Comparison of ENCODE assay signal across 22 cellular contexts in the genomic region with DNA sequence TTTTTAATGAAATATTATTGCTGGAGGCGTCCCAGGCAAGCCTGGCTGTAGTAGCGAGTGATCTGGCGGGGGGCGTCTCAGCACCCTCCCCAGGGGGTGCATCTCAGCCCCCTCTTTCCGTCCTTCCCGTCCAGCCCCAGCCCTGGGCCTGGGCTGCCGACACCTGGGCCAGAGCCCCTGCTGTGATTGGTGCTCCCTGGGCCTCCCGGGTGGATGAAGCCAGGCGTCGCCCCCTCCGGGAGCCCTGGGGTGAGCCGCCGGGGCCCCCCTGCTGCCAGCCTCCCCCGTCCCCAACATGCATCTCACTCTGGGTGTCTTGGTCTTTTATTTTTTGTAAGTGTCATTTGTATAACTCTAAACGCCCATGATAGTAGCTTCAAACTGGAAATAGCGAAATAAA. TPM values are rescaled to one million over a fixed set of nuclear protein-coding genes. Genes with fewer than 3 reads are reported as not detected.
DNase-seq lines count a peak whose midpoint lies in the region; ATAC-seq, FAIRE-seq and TF ChIP-seq lines count a peak whose summit lies in the region.
"Had no signal": no experiment of that assay in that cellular context is flagged by ENCODE, and none has a peak within 500 bp of the region (broad histone marks: within the 10 kb centered on the region; RNA-seq: fewer than 3 reads in every experiment).

No MANE protein-coding gene starts in this region.

- FAIRE-seq in GM12878 (lab: Jason Lieb, UNC) (no peak), H54 (lab: Jason Lieb, UNC) (no peak)

- no peak for DNase-seq in Caco-2
- no peak for DNase-seq in HCT116 (ENCODE audit: low read depth, low spot score)
- DNase-seq in GM12878 (ENCODE audit: low read depth, low spot score), result no peak
- peak; percentile 30 for DNase-seq in osteoblast (ENCODE audit: insufficient read length, low spot score, missing footprints)
- DNase-seq in midbrain (lab: John Stamatoyannopoulos, UW), result no peak
- no peak for DNase-seq in H54 (ENCODE audit: insufficient read length, low spot score)
- no peak for DNase-seq in DMS153 treated with DMSO at 0.1 percent for 48 hours (lab: John Stamatoyannopoulos, UW; ENCODE audit: unreplicated experiment)
- DNase-seq: BE2C; Calu3; CD8-positive, alpha-beta memory T cell; DND-41; HCEC 1CT; KBM-7; MG63; NCI-H1105 treated with DMSO at 0.1 percent for 48 hours; NCI-H2029; NCI-H2227 treated with DMSO at 0.1 percent for 48 hours; NCI-H526 treated with DMSO at 0.1 percent for 48 hours; Peyer's patch; T-helper 17 cell had no signal

- ATAC-seq in HCT116, result no peak
- no peak for ATAC-seq in GM12878
- ATAC-seq: T-helper 17 cell had no signal

- no peaks in the 10 kb centered on the region for H3K9me2 ChIP-seq in HCT116 (ENCODE audit: insufficient read depth)

- RAD21 ChIA-PET in HCT116 (lab: Charles Lee; ENCODE audit: low non-redundant PET in 1 of 2, low total read pairs in 2 of 2, uncharacterized antibody in 2 of 2, unreplicated experiment in 2 of 2) (no interaction called here), GM12878 (lab: Charles Lee; ENCODE audit: unreplicated experiment) (interaction anchor here (0.7 kb wide), 1 partner anchor 20 kb away, joined by 3 read pairs; no protein-coding TSS in a partner anchor)

- H3K9ac ChIP-seq in HCT116 (ENCODE audit: low read length) (no peak overlapping the region), GM12878 (ENCODE audit: control insufficient read depth, insufficient read depth, low read length) (no peak overlapping the region)

- SMC1A ChIA-PET in GM12878 (lab: Charles Lee; ENCODE audit: uncharacterized antibody, unreplicated experiment), result no interaction called here

- no peaks in the 10 kb centered on the region for H3K9me3 Mint-ChIP-seq in Caco-2 (ENCODE audit: unreplicated experiment)
- H3K9me3 Mint-ChIP-seq: GM23338 had no signal

- CTCF ChIA-PET in Caco-2 (lab: Charles Lee) (interaction anchor here (0.6 kb wide), 1 partner anchor 113 kb away, joined by 3 read pairs; no protein-coding TSS in a partner anchor), HCT116 (lab: Charles Lee) (no interaction called here), GM12878 (lab: Yijun Ruan, JAX) (no interaction called here)

- in situ Hi-C loops in GM12878 (cut with MboI), result no loop called here

- H3K27me3 ChIP-seq in Caco-2 (replicated peaks; ENCODE audit: control insufficient read depth, insufficient read depth, low read length) (no peaks in the 10 kb centered on the region), HCT116 (ENCODE audit: insufficient read depth, low read length) (no peaks in the 10 kb centered on the region), GM12878 (replicated peaks in 1 of 2; ENCODE audit: control insufficient read depth in 2 of 2, insufficient read depth in 2 of 2, low read length in 1 of 2) (no peaks in the 10 kb centered on the region), osteoblast (ENCODE audit: insufficient read depth, low read length) (no peaks in the 10 kb centered on the region)
- H3K27me3 ChIP-seq: BE2C, MG63, Peyer's patch had no signal

- H3K27ac Mint-ChIP-seq in Caco-2 (ENCODE audit: unreplicated experiment), result no peak overlapping the region
- H3K27ac Mint-ChIP-seq: CD8-positive, alpha-beta memory T cell; GM23338; T-helper 17 cell had no signal

- H3K27ac ChIP-seq in HCT116 (ENCODE audit: low read depth, low read length) (no peak overlapping the region), GM12878 (ENCODE audit: control insufficient read depth, insufficient read depth) (no peak overlapping the region), osteoblast (ENCODE audit: low read depth, low read length) (no peak overlapping the region)
- H3K27ac ChIP-seq: Peyer's patch had no signal

- H3K4me3 Mint-ChIP-seq in Caco-2 (ENCODE audit: unreplicated experiment), result no peak overlapping the region
- H3K4me3 Mint-ChIP-seq: CD14-positive monocyte; CD8-positive, alpha-beta memory T cell; GM23338; T-helper 17 cell had no signal

- H3K79me2 ChIP-seq in HCT116 (ENCODE audit: insufficient read depth, low read length) (peaks cover 31% of the 10 kb centered on the region), GM12878 (ENCODE audit: control insufficient read depth, insufficient read depth, low read length) (peaks cover 2% of the 10 kb centered on the region; the same call in 1 of the 2 replicates), osteoblast (ENCODE audit: insufficient read depth, low read length) (peaks cover 33% of the 10 kb centered on the region)

- BruUV-seq in Caco-2 (replicated peaks; lab: Mats Ljungman, UMichigan) (TSS peak; percentile 84), HCT116 (replicated peaks; lab: Mats Ljungman, UMichigan) (TSS peak; percentile 78), GM12878 (replicated peaks; lab: Mats Ljungman, UMichigan) (TSS peak; percentile 93)

- intact Hi-C loops in Caco-2 (cut with micrococcal nuclease; ENCODE audit: unreplicated experiment), result no loop called here
- intact Hi-C loops in HCT116 (cut with micrococcal nuclease), result no loop called here
- intact Hi-C loops in GM12878 (cut with micrococcal nuclease; ENCODE audit: unreplicated experiment), result no loop called here

- H3K4me1 ChIP-seq in Caco-2 (no peaks in the 10 kb centered on the region), HCT116 (ENCODE audit: control insufficient read depth in 1 of 2, insufficient read depth in 2 of 2, low read length in 2 of 2) (peaks cover 0 to 14% of the 10 kb centered on the region in 2 experiments; a peak in 1 of 4 replicates), GM12878 (ENCODE audit: control insufficient read depth, insufficient read depth, low read length) (no peaks in the 10 kb centered on the region), osteoblast (ENCODE audit: insufficient read depth, low read length) (no peaks in the 10 kb centered on the region)
- H3K4me1 ChIP-seq: BE2C, Peyer's patch had no signal

- no peaks in the 10 kb centered on the region for H3K4me1 Mint-ChIP-seq in Caco-2 (ENCODE audit: low read depth, unreplicated experiment)

- H4K20me1 ChIP-seq in HCT116 (ENCODE audit: insufficient read depth) (no peaks in the 10 kb centered on the region), GM12878 (ENCODE audit: control insufficient read depth, insufficient read depth) (0 out of 2 replicates have a peak, but pooled peaks cover 2% of the 10 kb centered on the region), osteoblast (ENCODE audit: insufficient read depth, low read length) (peaks cover 26% of the 10 kb centered on the region)

- no peak overlapping the region for H2AFZ ChIP-seq in HCT116 (ENCODE audit: low read depth, low read length, poor library complexity, severe bottlenecking)
- H2AFZ ChIP-seq in GM12878 (ENCODE audit: control insufficient read depth, low read depth, low read length), result no peak overlapping the region
- H2AFZ ChIP-seq in osteoblast (ENCODE audit: low read length), result no peak overlapping the region
- H2AFZ ChIP-seq: GM23338 had no signal

- TF ChIP-seq RAD21 in HCT116 (IDR thresholded peaks at IDR 0.05; ENCODE audit: low read depth), result no peak
- TF ChIP-seq RAD21 in GM12878 (IDR thresholded peaks at IDR 0.05; ENCODE audit: insufficient read depth, low read depth, low read length), result no peak

- H3K4me3 ChIP-seq in Caco-2 (ENCODE audit: low read depth, low read length), result no peak overlapping the region
- no peak overlapping the region for H3K4me3 ChIP-seq in HCT116 (replicated peaks in 1 of 2; ENCODE audit: low read depth in 1 of 2, low read length in 2 of 2)
- no peak overlapping the region for H3K4me3 ChIP-seq in GM12878
- no peak overlapping the region for H3K4me3 ChIP-seq in osteoblast (ENCODE audit: insufficient read depth, low read length)
- H3K4me3 ChIP-seq: GM23338, MG63, Peyer's patch had no signal

- POLR2A ChIA-PET in Caco-2 (lab: Charles Lee), result no interaction called here
- POLR2A ChIA-PET in HCT116 (lab: Charles Lee), result no interaction called here
- POLR2A ChIA-PET in GM12878 (lab: Charles Lee), result interaction anchor here (0.6 kb wide), 1 partner anchor 63 kb away, joined by 4 read pairs; no protein-coding TSS in a partner anchor

- H3K9me3 ChIP-seq in Caco-2 (no peaks in the 10 kb centered on the region), HCT116 (ENCODE audit: control insufficient read depth in 1 of 2, insufficient read depth in 1 of 2, low read depth in 1 of 2, low read length in 2 of 2) (no peaks in the 10 kb centered on the region), GM12878 (replicated peaks; ENCODE audit: control insufficient read depth, insufficient read depth, low read length) (no peaks in the 10 kb centered on the region), osteoblast (ENCODE audit: low read depth, low read length) (no peaks in the 10 kb centered on the region)
- H3K9me3 ChIP-seq: BE2C, MG63, Peyer's patch had no signal

- peaks cover 53% of the 10 kb centered on the region for H3K36me3 Mint-ChIP-seq in Caco-2 (ENCODE audit: insufficient read depth, unreplicated experiment)
- H3K36me3 Mint-ChIP-seq: CD8-positive, alpha-beta memory T cell had no signal

- 86% methylated on average over 16 of the region's 16 CpGs for WGBS in GM12878 (ENCODE audit: insufficient coverage, insufficient replicate concordance, low lambda C conversion rate, missing lambda C conversion rate)

- no peak for TF ChIP-seq POLR2A in HCT116 (IDR thresholded peaks at IDR 0.05; ENCODE audit: borderline replicate concordance, extremely low read depth, insufficient read depth, insufficient read length)
- no peak for TF ChIP-seq POLR2A in GM12878 (IDR thresholded peaks at IDR 0.05; ENCODE audit: low read depth, low read length)
- TF ChIP-seq POLR2A in H54 (IDR thresholded peaks at IDR 0.05; ENCODE audit: low read depth, low read length), result no peak

- TF ChIP-seq CTCF in Caco-2 (IDR thresholded peaks at IDR 0.05; ENCODE audit: insufficient read depth in 1 of 2, low read depth in 1 of 2, low read length in 1 of 2, severe bottlenecking in 1 of 2, unreplicated experiment in 1 of 2), result no peak
- TF ChIP-seq CTCF in HCT116 (IDR thresholded peaks at IDR 0.05 in 2 of 3, conservative IDR thresholded peaks at IDR 0.05 in 1 of 3; ENCODE audit: borderline replicate concordance in 1 of 3, insufficient read depth in 1 of 3, low read depth in 2 of 3, low read length in 2 of 3), result no peak
- TF ChIP-seq CTCF in GM12878 (IDR thresholded peaks at IDR 0.05 in 2 of 3, conservative IDR thresholded peaks at IDR 0.05 in 1 of 3; ENCODE audit: control insufficient read depth in 2 of 3, extremely low read depth in 1 of 3, insufficient read depth in 1 of 3, low read depth in 3 of 3, low read length in 3 of 3), result no peak
- no peak for TF ChIP-seq CTCF in osteoblast (IDR thresholded peaks at IDR 0.05; ENCODE audit: extremely low read depth, low read depth, low read length)

- H3K4me2 ChIP-seq in HCT116 (ENCODE audit: low read length), result no peak overlapping the region
- H3K4me2 ChIP-seq in GM12878 (ENCODE audit: control insufficient read depth, insufficient read depth), result no peak overlapping the region
- no peak overlapping the region for H3K4me2 ChIP-seq in osteoblast (ENCODE audit: insufficient read depth, low read length)

- TF ChIP-seq EP300 in GM12878 (IDR thresholded peaks at IDR 0.05; ENCODE audit: borderline replicate concordance in 1 of 2, control insufficient read depth in 1 of 2, low read depth in 2 of 2, low read length in 2 of 2), result no peak

- H3K27me3 Mint-ChIP-seq in Caco-2 (ENCODE audit: insufficient read depth, unreplicated experiment), result no peaks in the 10 kb centered on the region
- H3K27me3 Mint-ChIP-seq: T-helper 17 cell had no signal

- H3K36me3 ChIP-seq in Caco-2 (ENCODE audit: control insufficient read depth, insufficient read depth, low read length) (no peaks in the 10 kb centered on the region; the same call in 1 of the 2 replicates), HCT116 (ENCODE audit: control insufficient read depth in 1 of 2, insufficient read depth in 2 of 2, low read length in 2 of 2) (peaks cover 13 to 19% of the 10 kb centered on the region in 2 experiments), GM12878 (ENCODE audit: control insufficient read depth in 2 of 2, insufficient read depth in 2 of 2, low read length in 1 of 2) (peaks cover 5 to 27% of the 10 kb centered on the region in 2 experiments), osteoblast (ENCODE audit: insufficient read depth, low read length) (peaks cover 30% of the 10 kb centered on the region)

RNA-seq across cellular contexts. Expression of gene FSCN1, which starts 13.6 kb away (rescaled TPM):
- total RNA-seq in Caco-2 (2022) (78.2 and 91.0 TPM in 2 replicates), HCT116 (2021; ENCODE audit: unreplicated experiment) (302 TPM), GM12878 (2014; rRNA removed) (172 and 215 TPM in 2 replicates), GM12878 (2014; rRNA removed; fragmentation: Illumina TruSeq; extraction: Trizol) (49.8 and 64.8 TPM in 2 replicates), GM12878 (2021) (337 TPM in 2 replicates), osteoblast (163 and 182 TPM in 2 replicates)
- polyA plus RNA-seq in HCT116 (2012), result 185 and 190 TPM in 2 replicates
- 180 and 207 TPM in 2 replicates for total RNA-seq in GM12878 (2013; cell fraction: nucleolus; rRNA removed)
- 51.6 TPM for polyA plus RNA-seq in GM12878 (2011; ENCODE audit: low read depth)
- polyA plus RNA-seq in GM12878 (2011; rRNA removed) (17.8 and 66.7 TPM in 2 replicates), GM12878 (2014; fragmentation: Illumina TruSeq; extraction: Trizol) (4.0 and 38.7 TPM in 2 replicates), GM12878 (2014; fragmentation: Nextera tagmentation; extraction: Ambion mirVana) (1 to 10 TPM in 1 of 2 experiments, under 1 TPM in 1; 0.50 to 1.6 TPM), GM12878 (2014; rRNA removed) (207 and 254 TPM in 2 replicates), GM12878 (2016; fragmentation: Nextera tagmentation; extraction: Ambion mirVana) (100 to 1,000 TPM; 145 to 150 TPM)
- 117 and 150 TPM in 2 replicates for polyA plus RNA-seq in GM12878 (2011; cell fraction: cytosol; rRNA removed)
- polyA plus RNA-seq in GM12878 (2011; cell fraction: nucleus; rRNA removed), result 170 and 231 TPM in 2 replicates
- 177 and 222 TPM in 2 replicates for polyA plus RNA-seq in GM12878 (2012)
- polyA minus RNA-seq in GM12878 (2011; rRNA and poly(A)+ RNA removed), result 37.2 and 72.4 TPM in 2 replicates
- polyA minus RNA-seq in GM12878 (2011; cell fraction: cytosol; rRNA and poly(A)+ RNA removed), result 109 and 127 TPM in 2 replicates
- 73.0 and 111 TPM in 2 replicates for polyA minus RNA-seq in GM12878 (2011; cell fraction: nucleus; rRNA and poly(A)+ RNA removed)
